In the genomic region with DNA sequence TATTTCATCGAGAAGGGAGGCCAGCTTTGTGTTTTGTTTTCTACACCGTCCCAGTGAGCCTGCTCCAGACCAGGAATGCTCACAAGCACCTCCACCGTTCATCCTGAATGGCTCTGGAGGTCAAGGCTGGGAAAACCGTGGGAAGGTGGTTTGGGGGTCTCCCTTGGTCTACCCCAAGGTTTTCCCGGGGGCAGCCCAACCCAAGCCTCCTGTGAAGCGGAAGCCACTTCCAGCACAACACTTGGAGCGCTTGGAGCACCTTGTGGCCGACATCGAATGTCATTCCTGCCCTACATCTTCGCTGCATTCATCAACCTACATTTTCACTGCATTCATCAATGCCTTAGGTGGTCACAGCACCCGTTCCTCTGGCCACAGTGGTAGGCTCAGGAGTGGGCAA, we compare ENCODE assay signal across 5 cellular contexts.
"Had no signal": no experiment of that assay in that cellular context is flagged by ENCODE, and none has a peak within 500 bp of the region (broad histone marks: within the 10 kb centered on the region; RNA-seq: fewer than 3 reads in every experiment).

No MANE protein-coding gene starts in this region.

- H2AFZ ChIP-seq: GM23338 had no signal

- H3K4me1 Mint-ChIP-seq: GM23338, IgD-negative memory B cell had no signal

- ATAC-seq: GM23338, HepG2 had no signal

- H3K36me3 Mint-ChIP-seq: IgD-negative memory B cell had no signal

- H3K4me3 ChIP-seq: GM23338 had no signal

- DNase-seq: H9, HCEC 1CT had no signal

- H3K4me2 ChIP-seq: GM23338 had no signal

- H3K4me3 Mint-ChIP-seq: GM23338, H9, IgD-negative memory B cell had no signal

- H3K9me3 Mint-ChIP-seq: GM23338, H9, IgD-negative memory B cell had no signal

- H3K27ac Mint-ChIP-seq: GM23338, H9, IgD-negative memory B cell had no signal
